30 cellular contexts compared by ENCODE assay signal in the genomic region with DNA sequence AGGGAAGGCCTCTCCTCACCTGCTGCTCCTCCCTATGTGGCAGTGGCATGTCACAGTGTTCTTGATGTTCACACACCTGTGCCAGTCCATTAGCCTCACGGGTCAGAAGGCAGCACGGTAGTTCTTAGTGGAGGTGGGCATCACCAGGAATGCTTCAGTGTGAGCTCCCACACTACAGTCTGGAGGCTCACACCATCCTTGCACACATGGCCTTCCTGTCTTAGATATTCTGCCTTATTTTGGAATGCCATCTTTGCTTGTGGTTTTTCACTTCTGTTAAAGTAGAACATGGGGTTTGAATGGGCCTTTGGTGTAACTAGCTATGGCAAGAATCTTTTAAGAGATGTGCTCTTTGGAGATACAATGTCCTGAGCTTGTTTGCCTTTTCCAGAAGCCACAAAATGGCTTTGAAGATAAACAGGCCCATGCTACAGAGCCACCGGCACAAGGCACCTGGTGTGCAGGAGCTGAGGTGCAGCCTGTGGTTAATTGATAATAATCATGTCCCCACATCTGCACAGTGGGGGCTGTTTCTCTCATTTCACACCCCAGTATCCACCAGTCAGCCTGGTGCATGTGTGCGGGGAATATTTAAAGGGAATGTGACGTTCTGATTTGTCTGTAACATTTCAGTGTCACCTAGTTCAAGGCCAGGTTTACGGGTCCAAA. TPM values are rescaled to one million over a fixed set of nuclear protein-coding genes. Genes with fewer than 3 reads are reported as not detected.
DNase-seq lines count a peak whose midpoint lies in the region; ATAC-seq, FAIRE-seq and TF ChIP-seq lines count a peak whose summit lies in the region.
"Had no signal": no experiment of that assay in that cellular context is flagged by ENCODE, and none has a peak within 500 bp of the region (broad histone marks: within the 10 kb centered on the region; RNA-seq: fewer than 3 reads in every experiment).

No MANE protein-coding gene starts in this region.

- H3K4me2 ChIP-seq in GM23338 (no peak overlapping the region), K562 (ENCODE audit: insufficient read depth, low read length) (no peak overlapping the region), osteoblast (ENCODE audit: insufficient read depth, low read length) (no peak overlapping the region), PC-3 (ENCODE audit: low read length) (no peak overlapping the region)

- H3K4me3 Mint-ChIP-seq in GM23338, result no peak overlapping the region; the same call in 2 of the 3 replicates
- H3K4me3 Mint-ChIP-seq in activated T-cell treated with anti-CD3 and anti-CD28 coated beads, Interleukin-2, amount 50 U/mL, for 24 hours, result no peak overlapping the region
- H3K4me3 Mint-ChIP-seq: CD4-positive, CD25-positive, alpha-beta regulatory T cell had no signal

- peaks cover 13% of the 10 kb centered on the region for H3K27me3 Mint-ChIP-seq in GM23338 (ENCODE audit: insufficient read depth, low read depth, poor library complexity)
- no peaks in the 10 kb centered on the region for H3K27me3 Mint-ChIP-seq in activated T-cell treated with anti-CD3 and anti-CD28 coated beads, Interleukin-2, amount 50 U/mL, for 24 hours
- H3K27me3 Mint-ChIP-seq: CD4-positive, CD25-positive, alpha-beta regulatory T cell had no signal

- H3K36me3 Mint-ChIP-seq in GM23338 (ENCODE audit: low read depth), result peaks cover 64% of the 10 kb centered on the region
- peaks cover 67% of the 10 kb centered on the region for H3K36me3 Mint-ChIP-seq in activated T-cell treated with anti-CD3 and anti-CD28 coated beads, Interleukin-2, amount 50 U/mL, for 24 hours (ENCODE audit: low read depth)

- H3K9ac ChIP-seq in K562 (ENCODE audit: insufficient read depth in 1 of 2, low read depth in 2 of 2, low read length in 2 of 2) (no peak overlapping the region), PC-3 (ENCODE audit: low read length) (no peak overlapping the region)

- CTCF ChIA-PET in K562 (lab: Yijun Ruan, JAX; ENCODE audit: low intra/inter-chr PET ratio) (no interaction called here), PC-3 (lab: Charles Lee) (no interaction called here)

- no peaks in the 10 kb centered on the region for H3K9me1 ChIP-seq in K562 (ENCODE audit: control insufficient read depth, insufficient read depth, low read length)

- intact Hi-C loops in Right ventricle myocardium superior (cut with DNase I) (no loop called here), heart left ventricle (cut with DNase I) (no loop called here), K562 (cut with micrococcal nuclease) (no loop called here), PC-3 (cut with micrococcal nuclease) (no loop called here)

- POLR2A ChIA-PET in K562 (lab: Yijun Ruan, JAX) (interaction anchor here (0.6 to 4.5 kb wide), 4 partner anchors 13 to 183 kb away, joined by 3 to 41 read pairs (median 5); a partner anchor contains a TSS), PC-3 (lab: Charles Lee; ENCODE audit: unreplicated experiment) (no interaction called here)

- in situ Hi-C loops in K562 (cut with MboI), result no loop called here

- no peak for TF ChIP-seq CTCF in heart left ventricle (IDR thresholded peaks at IDR 0.05)
- TF ChIP-seq CTCF in GM23338 (conservative IDR thresholded peaks at IDR 0.05; ENCODE audit: low read depth in 2 of 2), result no peak
- TF ChIP-seq CTCF in K562 (IDR thresholded peaks at IDR 0.05 in 2 of 3, conservative IDR thresholded peaks at IDR 0.05 in 1 of 3; ENCODE audit: insufficient read depth in 2 of 3, low read depth in 1 of 3, low read length in 3 of 3), result no peak
- TF ChIP-seq CTCF in osteoblast (IDR thresholded peaks at IDR 0.05; ENCODE audit: extremely low read depth, low read depth, low read length), result no peak
- TF ChIP-seq CTCF in PC-3 (conservative IDR thresholded peaks at IDR 0.05; ENCODE audit: low read depth, low read length), result no peak

- WGBS in heart left ventricle, 4 donors, result 90 to 96% (median 95%) methylated on average over 6 of the region's 6 CpGs
- WGBS in K562 (ENCODE audit: insufficient coverage, low coverage, missing lambda C conversion rate), result 72% methylated on average over 6 of the region's 6 CpGs

- H3K9me3 Mint-ChIP-seq in GM23338, result no peaks in the 10 kb centered on the region
- no peaks in the 10 kb centered on the region for H3K9me3 Mint-ChIP-seq in activated T-cell treated with anti-CD3 and anti-CD28 coated beads, Interleukin-2, amount 50 U/mL, for 24 hours
- H3K9me3 Mint-ChIP-seq: CD4-positive, CD25-positive, alpha-beta regulatory T cell had no signal

- no peaks in the 10 kb centered on the region for H3K27me3 ChIP-seq in heart left ventricle
- H3K27me3 ChIP-seq in GM23338 (ENCODE audit: insufficient read depth), result no peaks in the 10 kb centered on the region
- 0 out of 5 replicates have a peak, but pooled peaks cover 0 to under 1% of the 10 kb centered on the region in 2 experiments for H3K27me3 ChIP-seq in K562 (ENCODE audit: control insufficient read depth in 2 of 2, insufficient read depth in 2 of 2, low read length in 2 of 2)
- H3K27me3 ChIP-seq in osteoblast (ENCODE audit: insufficient read depth, low read length), result no peaks in the 10 kb centered on the region
- no peaks in the 10 kb centered on the region for H3K27me3 ChIP-seq in PC-3 (ENCODE audit: low read length)
- H3K27me3 ChIP-seq: MG63, Peyer's patch had no signal

- H3K9me3 ChIP-seq in heart left ventricle (peaks cover 0 to 5% (median 0%) of the 10 kb centered on the region in 12 donors), K562 (replicated peaks; ENCODE audit: control insufficient read depth, insufficient read depth, low read depth, low read length) (peaks cover 7% of the 10 kb centered on the region), osteoblast (ENCODE audit: low read depth, low read length) (no peaks in the 10 kb centered on the region), PC-3 (ENCODE audit: low read length) (no peaks in the 10 kb centered on the region)
- H3K9me3 ChIP-seq: MG63, Peyer's patch had no signal

- no peak overlapping the region for H3K27ac ChIP-seq in heart left ventricle
- peak overlapping the region; percentile 50; the same call in 1 of the 2 replicates for H3K27ac ChIP-seq in GM23338 (ENCODE audit: low read depth)
- H3K27ac ChIP-seq in K562 (ENCODE audit: extremely low read depth, low read depth, low read length), result no peak overlapping the region
- no peak overlapping the region for H3K27ac ChIP-seq in osteoblast (ENCODE audit: low read depth, low read length)
- H3K27ac ChIP-seq in PC-3 (ENCODE audit: low read length), result no peak overlapping the region
- H3K27ac ChIP-seq: Peyer's patch, SK-N-MC had no signal

- peaks cover 0 to 63% (median 53%) of the 10 kb centered on the region in 9 donors for H3K36me3 ChIP-seq in heart left ventricle
- H3K36me3 ChIP-seq in GM23338 (ENCODE audit: insufficient read depth), result peaks cover 41% of the 10 kb centered on the region
- H3K36me3 ChIP-seq in K562 (ENCODE audit: control insufficient read depth, insufficient read depth, low read length), result peaks cover 46% of the 10 kb centered on the region
- peaks cover 59% of the 10 kb centered on the region for H3K36me3 ChIP-seq in osteoblast (ENCODE audit: insufficient read depth, low read length)
- H3K36me3 ChIP-seq in PC-3 (ENCODE audit: low read depth, low read length), result peaks cover 38% of the 10 kb centered on the region

- peaks cover 48% of the 10 kb centered on the region for H4K20me1 ChIP-seq in GM23338 (replicated peaks; ENCODE audit: insufficient read depth)
- H4K20me1 ChIP-seq in K562 (replicated peaks; ENCODE audit: control insufficient read depth, insufficient read depth, low read length), result no peaks in the 10 kb centered on the region
- peaks cover 14% of the 10 kb centered on the region for H4K20me1 ChIP-seq in osteoblast (ENCODE audit: insufficient read depth, low read length)
- H4K20me1 ChIP-seq in PC-3 (ENCODE audit: low read length), result no peaks in the 10 kb centered on the region

- peaks cover 20% of the 10 kb centered on the region for H3F3A ChIP-seq in GM23338 (replicated peaks; ENCODE audit: low read depth)
- no peaks in the 10 kb centered on the region for H3F3A ChIP-seq in PC-3 (ENCODE audit: low read length, unreplicated experiment)

- DNase-seq in Right ventricle myocardium superior (peak; percentile 13), heart left ventricle (no peak), GM23338 (ENCODE audit: low spot score) (no peak), K562 (ENCODE audit: extremely low read depth in 1 of 4, low spot score in 3 of 4) (no peak), osteoblast (ENCODE audit: insufficient read length, low spot score, missing footprints) (peak; percentile 30), dedifferentiated amniotic fluid mesenchymal stem cell (ENCODE audit: extremely low spot score) (no peak), PC-3 (no peak)
- DNase-seq in activated T-cell treated with anti-CD3 and anti-CD28 coated beads, Interleukin-2, amount 50 U/mL, for 24 hours, result no peak
- DNase-seq: 8988T; ACHN; CD4-positive, CD25-positive, alpha-beta regulatory T cell; COR-L47; EL; GDM1; KBM-7; MG63; NCI-H1417; NCI-H1694; NCI-H2029 treated with DMSO at 0.1 percent for 48 hours; NCI-H226; NCI-H510A; NCI-H69; Peyer's patch; SIG-M5 had no signal

- ATAC-seq in Right ventricle myocardium superior (ENCODE audit: poor library complexity) (no peak), heart left ventricle (no peak), GM23338 (no peak), K562 (no peak), PC-3 (no peak)

- H3K27ac Mint-ChIP-seq in GM23338, result no peak overlapping the region
- H3K27ac Mint-ChIP-seq in activated T-cell treated with anti-CD3 and anti-CD28 coated beads, Interleukin-2, amount 50 U/mL, for 24 hours, result no peak overlapping the region

- H3K79me2 ChIP-seq in GM23338 (replicated peaks; ENCODE audit: insufficient read depth) (peaks cover 59% of the 10 kb centered on the region), K562 (ENCODE audit: control insufficient read depth, insufficient read depth, low read length) (no peaks in the 10 kb centered on the region), osteoblast (ENCODE audit: insufficient read depth, low read length) (peaks cover 49% of the 10 kb centered on the region), PC-3 (ENCODE audit: low read length) (no peaks in the 10 kb centered on the region)

- no peak for FAIRE-seq in K562 (lab: Jason Lieb, UNC)
- FAIRE-seq: GM12892, GM19239, H54 had no signal

- no peak overlapping the region for H3K4me3 ChIP-seq in heart left ventricle
- no peak overlapping the region for H3K4me3 ChIP-seq in GM23338
- H3K4me3 ChIP-seq in K562, result no peak overlapping the region
- no peak overlapping the region for H3K4me3 ChIP-seq in osteoblast (ENCODE audit: insufficient read depth, low read length)
- H3K4me3 ChIP-seq in PC-3 (ENCODE audit: low read length), result no peak overlapping the region
- H3K4me3 ChIP-seq: MG63, Peyer's patch, SK-N-MC had no signal

- H3K9me2 ChIP-seq in GM23338 (ENCODE audit: insufficient read depth) (no peaks in the 10 kb centered on the region), PC-3 (replicated peaks; ENCODE audit: low read length) (no peaks in the 10 kb centered on the region)

- TF ChIP-seq POLR2A in heart left ventricle (IDR thresholded peaks at IDR 0.05) (no peak), K562 (conservative IDR thresholded peaks at IDR 0.05) (no peak)

- peaks cover 3 to 43% (median 32%) of the 10 kb centered on the region in 12 donors for H3K4me1 ChIP-seq in heart left ventricle
- peaks cover 12% of the 10 kb centered on the region for H3K4me1 ChIP-seq in GM23338 (ENCODE audit: insufficient read depth)
- H3K4me1 ChIP-seq in K562 (replicated peaks in 1 of 2; ENCODE audit: control insufficient read depth in 2 of 2, insufficient read depth in 2 of 2, low read length in 2 of 2), result peaks cover 3 to 17% of the 10 kb centered on the region in 2 experiments; a peak in 3 of 5 replicates
- H3K4me1 ChIP-seq in osteoblast (ENCODE audit: insufficient read depth, low read length), result peaks cover 17% of the 10 kb centered on the region
- no peaks in the 10 kb centered on the region for H3K4me1 ChIP-seq in PC-3 (ENCODE audit: insufficient read depth, low read length)

- BruUV-seq in K562 (replicated peaks; lab: Mats Ljungman, UMichigan), result no TSS peak
- BruUV-seq in PC-3 (replicated peaks; lab: Mats Ljungman, UMichigan), result no TSS peak

- no peak overlapping the region for H2AFZ ChIP-seq in GM23338
- H2AFZ ChIP-seq in K562 (ENCODE audit: low read depth, low read length), result no peak overlapping the region
- H2AFZ ChIP-seq in osteoblast (ENCODE audit: low read length), result no peak overlapping the region
- no peak overlapping the region for H2AFZ ChIP-seq in PC-3 (ENCODE audit: low read length)

- peaks cover 12% of the 10 kb centered on the region for H3K4me1 Mint-ChIP-seq in GM23338
- peaks cover 28% of the 10 kb centered on the region for H3K4me1 Mint-ChIP-seq in activated T-cell treated with anti-CD3 and anti-CD28 coated beads, Interleukin-2, amount 50 U/mL, for 24 hours (ENCODE audit: low read depth)

- no peak for TF ChIP-seq RAD21 in K562 (CRISPR knock-in tag; conservative IDR thresholded peaks at IDR 0.05 in 1 of 2, IDR thresholded peaks at IDR 0.05 in 1 of 2)

- TF ChIP-seq EP300 in K562 (IDR thresholded peaks at IDR 0.05; ENCODE audit: low read length), result no peak

RNA-seq across cellular contexts. Expression of a gene that starts 3.2 kb away (rescaled TPM):
- total RNA-seq in Right ventricle myocardium superior, result 0.73 TPM
- total RNA-seq in heart left ventricle, result 1 to 10 TPM in 3 of 9 donors, under 1 TPM in 6; 0.16 to 6.6 (median 0.67) TPM
- polyA plus RNA-seq in heart left ventricle, result 1 to 10 TPM; 1.7 to 2.6 TPM
- 24.2 and 32.0 TPM in 2 replicates for total RNA-seq in GM23338 (2014; rRNA removed; shearing (Covaris generic))
- polyA plus RNA-seq in GM23338 (2016; fragmentation: Nextera tagmentation; extraction: Ambion mirVana), result 36.1 and 39.3 TPM in 2 replicates
- not detected in 2 replicates for total RNA-seq in K562 (2011; cell fraction: chromatin; rRNA removed; ENCODE audit: low replicate concordance)
- total RNA-seq in K562 (2011; cell fraction: nucleolus; rRNA removed), result 0.13 TPM in 1 of 2 replicates, not detected in the other
- 0.15 TPM in 1 of 2 replicates, not detected in the other for total RNA-seq in K562 (2011; cell fraction: nucleoplasm; rRNA removed)
- total RNA-seq in K562 (2014; rRNA removed), result not detected in 2 replicates
- total RNA-seq in K562 (2014; rRNA removed; fragmentation: Illumina TruSeq; extraction: Trizol), result not detected in 2 replicates
- not detected in 2 replicates for total RNA-seq in K562 (2015; rRNA removed; fragmentation: Illumina TruSeq; extraction: Trizol)
- total RNA-seq in K562 (2021), result 0.27 and 0.31 TPM in 2 replicates
- polyA plus RNA-seq in K562 (2011; rRNA removed), result not detected in 2 replicates
- 0.03 TPM in 1 of 2 replicates, not detected in the other for polyA plus RNA-seq in K562 (2011; cell fraction: cytosol; rRNA removed)
- 0.06 and 0.10 TPM in 2 replicates for polyA plus RNA-seq in K562 (2011; cell fraction: nucleus; rRNA removed)
- 0.03 TPM in 1 of 2 replicates, not detected in the other for polyA plus RNA-seq in K562 (2012)
- not detected in 2 replicates for polyA plus RNA-seq in K562 (2014; fragmentation: Illumina TruSeq; extraction: Trizol)
- polyA plus RNA-seq in K562 (2014; fragmentation: Nextera tagmentation; extraction: Ambion mirVana), result not detected
- polyA plus RNA-seq in K562 (2014; rRNA removed), result 0.04 and 0.05 TPM in 2 replicates
- not detected in 2 replicates for polyA minus RNA-seq in K562 (2011; rRNA and poly(A)+ RNA removed)
- not detected in 2 replicates for polyA minus RNA-seq in K562 (2011; cell fraction: cytosol; rRNA and poly(A)+ RNA removed)
- polyA minus RNA-seq in K562 (2011; cell fraction: nucleus; rRNA and poly(A)+ RNA removed), result not detected in 2 replicates
- 5.6 and 6.5 TPM in 2 replicates for total RNA-seq in osteoblast
- not detected in 2 replicates for total RNA-seq in PC-3 (2014; rRNA removed)
- total RNA-seq: HT1080 had no signal

RNA-seq across cellular contexts. Expression of a gene that starts 11.3 kb away (rescaled TPM):
- total RNA-seq in Right ventricle myocardium superior, result 15.5 TPM
- total RNA-seq in heart left ventricle, result 10 to 100 TPM; 14.7 to 22.2 (median 16.3) TPM
- polyA plus RNA-seq in heart left ventricle, result 10 to 100 TPM in 1 of 2 donors, 1 to 10 TPM in 1; 6.2 to 15.8 TPM
- total RNA-seq in GM23338 (2014; rRNA removed; shearing (Covaris generic)), result 102 and 106 TPM in 2 replicates
- 41.7 and 41.8 TPM in 2 replicates for polyA plus RNA-seq in GM23338 (2016; fragmentation: Nextera tagmentation; extraction: Ambion mirVana)
- 26.6 and 28.0 TPM in 2 replicates for total RNA-seq in K562 (2011; cell fraction: chromatin; rRNA removed; ENCODE audit: low replicate concordance)
- 15.2 and 19.5 TPM in 2 replicates for total RNA-seq in K562 (2011; cell fraction: nucleolus; rRNA removed)
- 23.8 and 32.1 TPM in 2 replicates for total RNA-seq in K562 (2011; cell fraction: nucleoplasm; rRNA removed)
- 22.2 and 26.0 TPM in 2 replicates for total RNA-seq in K562 (2014; rRNA removed)
- 21.8 and 23.4 TPM in 2 replicates for total RNA-seq in K562 (2014; rRNA removed; fragmentation: Illumina TruSeq; extraction: Trizol)
- 22.4 and 23.0 TPM in 2 replicates for total RNA-seq in K562 (2015; rRNA removed; fragmentation: Illumina TruSeq; extraction: Trizol)
- 29.0 and 31.6 TPM in 2 replicates for total RNA-seq in K562 (2021)
- 24.6 and 26.3 TPM in 2 replicates for polyA plus RNA-seq in K562 (2011; rRNA removed)
- 20.8 and 25.4 TPM in 2 replicates for polyA plus RNA-seq in K562 (2011; cell fraction: cytosol; rRNA removed)
- polyA plus RNA-seq in K562 (2011; cell fraction: nucleus; rRNA removed), result 19.8 and 21.7 TPM in 2 replicates
- polyA plus RNA-seq in K562 (2012), result 21.3 and 23.2 TPM in 2 replicates
- polyA plus RNA-seq in K562 (2014; fragmentation: Illumina TruSeq; extraction: Trizol), result 22.2 TPM in 2 replicates
- polyA plus RNA-seq in K562 (2014; fragmentation: Nextera tagmentation; extraction: Ambion mirVana), result 10 to 100 TPM in 1 of 2 experiments, 1 to 10 TPM in 1; 7.5 to 12.9 TPM
- polyA plus RNA-seq in K562 (2014; rRNA removed), result 24.9 and 25.7 TPM in 2 replicates
- polyA minus RNA-seq in K562 (2011; rRNA and poly(A)+ RNA removed), result 31.4 and 32.6 TPM in 2 replicates
- polyA minus RNA-seq in K562 (2011; cell fraction: cytosol; rRNA and poly(A)+ RNA removed), result 15.6 and 17.0 TPM in 2 replicates
- 6.1 and 10.0 TPM in 2 replicates for polyA minus RNA-seq in K562 (2011; cell fraction: nucleus; rRNA and poly(A)+ RNA removed)
- 34.4 and 37.1 TPM in 2 replicates for total RNA-seq in osteoblast
- total RNA-seq in PC-3 (2014; rRNA removed), result 37.2 and 47.5 TPM in 2 replicates

RNA-seq across cellular contexts. Expression of a gene that starts 23.0 kb away (rescaled TPM):
- total RNA-seq in Right ventricle myocardium superior (32.3 TPM), heart left ventricle (10 to 100 TPM; 27.5 to 46.2 (median 38.9) TPM), K562 (2014; rRNA removed) (31.2 and 36.7 TPM in 2 replicates), K562 (2014; rRNA removed; fragmentation: Illumina TruSeq; extraction: Trizol) (22.2 and 23.4 TPM in 2 replicates), K562 (2015; rRNA removed; fragmentation: Illumina TruSeq; extraction: Trizol) (26.8 and 27.1 TPM in 2 replicates), K562 (2021) (38.2 and 43.6 TPM in 2 replicates), osteoblast (44.8 and 46.3 TPM in 2 replicates), PC-3 (2014; rRNA removed) (33.2 and 40.4 TPM in 2 replicates)
- polyA plus RNA-seq in heart left ventricle (10 to 100 TPM; 16.5 to 20.1 TPM), GM23338 (2016; fragmentation: Nextera tagmentation; extraction: Ambion mirVana) (61.5 and 72.4 TPM in 2 replicates), K562 (2011; rRNA removed) (40.5 and 50.2 TPM in 2 replicates), K562 (2014; fragmentation: Illumina TruSeq; extraction: Trizol) (37.4 and 37.9 TPM in 2 replicates), K562 (2014; fragmentation: Nextera tagmentation; extraction: Ambion mirVana) (1 to 10 TPM; 4.4 to 4.8 TPM), K562 (2014; rRNA removed) (44.3 and 46.8 TPM in 2 replicates)
- total RNA-seq in GM23338 (2014; rRNA removed; shearing (Covaris generic)), result 147 and 162 TPM in 2 replicates
- total RNA-seq in K562 (2011; cell fraction: chromatin; rRNA removed; ENCODE audit: low replicate concordance), result 117 and 149 TPM in 2 replicates
- 70.2 and 72.0 TPM in 2 replicates for total RNA-seq in K562 (2011; cell fraction: nucleolus; rRNA removed)
- 82.5 and 92.1 TPM in 2 replicates for total RNA-seq in K562 (2011; cell fraction: nucleoplasm; rRNA removed)
- polyA plus RNA-seq in K562 (2011; cell fraction: cytosol; rRNA removed), result 31.2 and 58.5 TPM in 2 replicates
- 256 and 286 TPM in 2 replicates for polyA plus RNA-seq in K562 (2011; cell fraction: nucleus; rRNA removed)
- polyA plus RNA-seq in K562 (2012), result 23.7 and 36.2 TPM in 2 replicates
- 32.2 and 34.2 TPM in 2 replicates for polyA minus RNA-seq in K562 (2011; rRNA and poly(A)+ RNA removed)
- polyA minus RNA-seq in K562 (2011; cell fraction: cytosol; rRNA and poly(A)+ RNA removed), result 13.9 and 15.7 TPM in 2 replicates
- polyA minus RNA-seq in K562 (2011; cell fraction: nucleus; rRNA and poly(A)+ RNA removed), result 35.7 and 49.3 TPM in 2 replicates

RNA-seq across cellular contexts. Expression of a gene that starts 57.5 kb away (rescaled TPM):
- not detected for total RNA-seq in Right ventricle myocardium superior
- total RNA-seq in heart left ventricle, result not detected
- not detected for polyA plus RNA-seq in heart left ventricle
- total RNA-seq in GM23338 (2014; rRNA removed; shearing (Covaris generic)), result 5.0 and 6.6 TPM in 2 replicates
- polyA plus RNA-seq in GM23338 (2016; fragmentation: Nextera tagmentation; extraction: Ambion mirVana), result 0.52 TPM in 2 replicates
- not detected in 2 replicates for total RNA-seq in K562 (2011; cell fraction: chromatin; rRNA removed; ENCODE audit: low replicate concordance)
- total RNA-seq in K562 (2011; cell fraction: nucleolus; rRNA removed), result not detected in 2 replicates
- not detected in 2 replicates for total RNA-seq in K562 (2011; cell fraction: nucleoplasm; rRNA removed)
- total RNA-seq in K562 (2014; rRNA removed), result not detected in 2 replicates
- total RNA-seq in K562 (2014; rRNA removed; fragmentation: Illumina TruSeq; extraction: Trizol), result not detected in 2 replicates
- not detected in 2 replicates for total RNA-seq in K562 (2015; rRNA removed; fragmentation: Illumina TruSeq; extraction: Trizol)
- not detected in 2 replicates for total RNA-seq in K562 (2021)
- not detected in 2 replicates for polyA plus RNA-seq in K562 (2011; rRNA removed)
- polyA plus RNA-seq in K562 (2011; cell fraction: cytosol; rRNA removed), result not detected in 2 replicates
- polyA plus RNA-seq in K562 (2011; cell fraction: nucleus; rRNA removed), result not detected in 2 replicates
- not detected in 2 replicates for polyA plus RNA-seq in K562 (2012)
- polyA plus RNA-seq in K562 (2014; fragmentation: Illumina TruSeq; extraction: Trizol), result not detected in 2 replicates
- not detected for polyA plus RNA-seq in K562 (2014; fragmentation: Nextera tagmentation; extraction: Ambion mirVana)
- polyA plus RNA-seq in K562 (2014; rRNA removed), result not detected in 2 replicates
- not detected in 2 replicates for polyA minus RNA-seq in K562 (2011; rRNA and poly(A)+ RNA removed)
- not detected in 2 replicates for polyA minus RNA-seq in K562 (2011; cell fraction: cytosol; rRNA and poly(A)+ RNA removed)
- polyA minus RNA-seq in K562 (2011; cell fraction: nucleus; rRNA and poly(A)+ RNA removed), result not detected in 2 replicates
- total RNA-seq in osteoblast, result not detected in 2 replicates
- total RNA-seq in PC-3 (2014; rRNA removed), result not detected in 2 replicates
- total RNA-seq: CD4-positive, CD25-positive, alpha-beta regulatory T cell; HT1080; Peyer's patch had no signal
- polyA plus RNA-seq: BJ; CD4-positive, CD25-positive, alpha-beta regulatory T cell had no signal

Comparison
In these comparisons a context has a peak if more than half of its experiments do, and no peak if none do; other contexts are left out.
1. DNase-seq: peak in Right ventricle myocardium superior (single experiment) and osteoblast (single experiment); none in heart left ventricle (0 of 5), GM23338 (single experiment), K562 (0 of 4), dedifferentiated amniotic fluid mesenchymal stem cell (single experiment), PC-3 (single experiment) and activated T-cell treated with anti-CD3 and anti-CD28 coated beads, Interleukin-2, amount 50 U/mL, for 24 hours (single experiment).